Comparison of ENCODE assay signal across 9 cellular contexts in genomic region chrX:131068945-131069719, GRCh38. TPM values are rescaled to one million over a fixed set of nuclear protein-coding genes. Genes with fewer than 3 reads are reported as not detected.
DNase-seq lines count a peak whose midpoint lies in the region; ATAC-seq, FAIRE-seq and TF ChIP-seq lines count a peak whose summit lies in the region.
"Had no signal": no experiment of that assay in that cellular context is flagged by ENCODE, and none has a peak within 500 bp of the region (broad histone marks: within the 10 kb centered on the region; RNA-seq: fewer than 3 reads in every experiment).

No MANE protein-coding gene starts in this region.

- dilution Hi-C loops in keratinocyte (cut with MboI; ENCODE audit: extremely low pct_ligation_motif_present, low sequenced_read_pairs): no loop called here

- no peak overlapping the region for H3K4me2 ChIP-seq in keratinocyte (ENCODE audit: control insufficient read depth, extremely low read depth, insufficient read depth, low read depth, low read length)

- H3K27me3 ChIP-seq in keratinocyte (ENCODE audit: control insufficient read depth, extremely low read depth, insufficient read depth, low read length) (peaks cover 50% of the 10 kb centered on the region), Peyer's patch (no peaks in the 10 kb centered on the region), sigmoid colon (peaks cover 0 to 36% (median 0%) of the 10 kb centered on the region in 3 donors)

- H3K27ac ChIP-seq in VCaP (no peak overlapping the region), keratinocyte (ENCODE audit: control insufficient read depth, insufficient read depth, low read length) (no peak overlapping the region), Peyer's patch (no peak overlapping the region), sigmoid colon (no peak overlapping the region)

- no peak for TF ChIP-seq POLR2A in Peyer's patch (IDR thresholded peaks at IDR 0.05)
- TF ChIP-seq POLR2A in sigmoid colon (IDR thresholded peaks at IDR 0.05): no peak

- H3K4me3 ChIP-seq in keratinocyte (ENCODE audit: control insufficient read depth in 2 of 3, extremely low read depth in 1 of 3, insufficient read depth in 2 of 3, low read depth in 1 of 3, low read length in 3 of 3): no peak overlapping the region
- H3K4me3 ChIP-seq in Peyer's patch: no peak overlapping the region
- no peak overlapping the region for H3K4me3 ChIP-seq in sigmoid colon
- H3K4me3 ChIP-seq: mucosa of descending colon had no signal

- no peak overlapping the region for H2AFZ ChIP-seq in keratinocyte (ENCODE audit: control insufficient read depth, low read length)

- no peaks in the 10 kb centered on the region for H4K20me1 ChIP-seq in keratinocyte (ENCODE audit: control insufficient read depth, extremely low read depth, insufficient read depth, low read length)

- H3K79me2 ChIP-seq in keratinocyte (ENCODE audit: control insufficient read depth, insufficient read depth, low read length): no peaks in the 10 kb centered on the region

- H3K36me3 ChIP-seq in keratinocyte (ENCODE audit: control insufficient read depth in 2 of 2, extremely low read depth in 1 of 2, insufficient read depth in 2 of 2, low read length in 2 of 2) (no peaks in the 10 kb centered on the region), Peyer's patch (no peaks in the 10 kb centered on the region), sigmoid colon (no peaks in the 10 kb centered on the region)

- TF ChIP-seq CTCF in VCaP (conservative IDR thresholded peaks at IDR 0.05) (peak; percentile 54), keratinocyte (optimal IDR thresholded peaks at IDR 0.05 in 1 of 3, IDR thresholded peaks at IDR 0.05 in 1 of 3, conservative IDR thresholded peaks at IDR 0.05 in 1 of 3; ENCODE audit: extremely low read depth in 1 of 3, insufficient read depth in 2 of 3, low read length in 3 of 3) (peak; percentile 14 to 49 (median 27)), Peyer's patch (IDR thresholded peaks at IDR 0.05) (no peak), sigmoid colon (IDR thresholded peaks at IDR 0.05) (peak in 1 of 4 experiments; percentile 29)

- no peak for TF ChIP-seq EP300 in sigmoid colon (IDR thresholded peaks at IDR 0.05)

- H3K4me1 ChIP-seq in keratinocyte (ENCODE audit: control insufficient read depth, extremely low read depth, insufficient read depth, low read length) (no peaks in the 10 kb centered on the region), Peyer's patch (no peaks in the 10 kb centered on the region), sigmoid colon (no peaks in the 10 kb centered on the region)

- 8 to 19% methylated on average over 26 of the region's 26 CpGs for WGBS in sigmoid colon, 2 donors

- no peak overlapping the region for H3K9ac ChIP-seq in keratinocyte (ENCODE audit: control insufficient read depth, extremely low read depth, insufficient read depth, low read length)

- DNase-seq in NCI-H345 (lab: John Stamatoyannopoulos, UW) (peak; percentile 18), NCI-H345 treated with DMSO at 0.1 percent for 48 hours (lab: John Stamatoyannopoulos, UW; ENCODE audit: unreplicated experiment) (no peak), keratinocyte (ENCODE audit: low read depth, low spot score) (no peak), Peyer's patch (no peak), middle frontal gyrus (ENCODE audit: extremely low spot score, low spot score) (no peak), sigmoid colon (no peak)

- intact Hi-C loops in sigmoid colon (cut with DNase I): no loop called here

- no peak for FAIRE-seq in keratinocyte (lab: Jason Lieb, UNC)

- ATAC-seq in HG02642 (IDR thresholded peaks at IDR 0.05; ENCODE audit: poor library complexity, unreplicated experiment): peak; percentile 64
- ATAC-seq: mucosa of descending colon had no signal

- no peaks in the 10 kb centered on the region for H3K9me1 ChIP-seq in keratinocyte (ENCODE audit: control insufficient read depth, extremely low read depth, insufficient read depth, low read length)

- no peaks in the 10 kb centered on the region for H3K9me3 ChIP-seq in keratinocyte (ENCODE audit: control insufficient read depth, low read depth, low read length)
- no peaks in the 10 kb centered on the region for H3K9me3 ChIP-seq in Peyer's patch
- H3K9me3 ChIP-seq in sigmoid colon: no peaks in the 10 kb centered on the region
- H3K9me3 ChIP-seq: mucosa of descending colon had no signal

RNA-seq across cellular contexts. Expression of gene ARHGAP36, which starts 11.0 kb away (rescaled TPM):
- not detected in 3 replicates for polyA plus RNA-seq in keratinocyte
- polyA plus RNA-seq in keratinocyte (2011; ENCODE audit: low read depth): not detected
- polyA plus RNA-seq in keratinocyte (2011; cell fraction: cytosol; rRNA removed): not detected in 2 replicates
- polyA plus RNA-seq in keratinocyte (2011; cell fraction: nucleus; rRNA removed): not detected in 2 replicates
- polyA plus RNA-seq in keratinocyte (2012; ENCODE audit: low replicate concordance): not detected in 2 replicates
- polyA minus RNA-seq in keratinocyte: not detected in 3 replicates
- not detected for polyA minus RNA-seq in keratinocyte (2011; cell fraction: cytosol; rRNA and poly(A)+ RNA removed)
- not detected in 2 replicates for polyA minus RNA-seq in keratinocyte (2011; cell fraction: nucleus; rRNA and poly(A)+ RNA removed)
- total RNA-seq in Peyer's patch: not detected
- total RNA-seq in sigmoid colon: not detected
- polyA plus RNA-seq in sigmoid colon: under 1 TPM in 1 of 3 donors, not detected in 2; 0.23 TPM

Comparison
In these comparisons a context has a peak if more than half of its experiments do, and no peak if none do; other contexts are left out.
1. CTCF ChIP-seq: peak in VCaP (single experiment) and keratinocyte (3 of 3); none in Peyer's patch (0 of 6).